Comparison of ENCODE assay signal across 27 cellular contexts in the genomic region with DNA sequence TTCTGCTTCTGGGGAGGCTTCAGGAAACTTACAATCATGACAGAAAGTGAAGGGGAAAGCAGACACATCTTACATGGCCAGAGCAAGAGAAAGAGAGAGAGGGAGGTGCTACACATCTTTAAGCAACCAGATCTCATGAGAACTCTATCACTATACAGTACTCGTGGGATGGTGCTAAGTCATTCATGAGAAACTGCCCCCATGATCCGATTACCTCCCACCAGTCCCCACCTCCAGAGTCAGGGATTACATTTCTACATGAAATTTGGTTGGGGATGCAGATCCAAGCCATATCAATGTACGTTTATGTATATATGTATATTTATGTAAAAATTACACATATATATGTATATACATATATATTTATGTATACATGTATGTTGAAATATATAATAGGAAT.
"Had no signal": no experiment of that assay in that cellular context is flagged by ENCODE, and none has a peak within 500 bp of the region (broad histone marks: within the 10 kb centered on the region; RNA-seq: fewer than 3 reads in every experiment).

No MANE protein-coding gene starts in this region.

- H3K27ac ChIP-seq: cardiac muscle cell, KMS-11, SK-N-MC had no signal

- FAIRE-seq: TTC549 had no signal

- H3K4me2 ChIP-seq: KMS-11 had no signal

- H3K4me3 ChIP-seq: cardiac muscle cell, SK-N-MC had no signal

- H3K27me3 ChIP-seq: cardiac muscle cell had no signal

- ATAC-seq: activated CD8-positive, alpha-beta T cell treated with anti-CD3 and anti-CD28 coated beads for 36 hours; activated T-cell treated with anti-CD3 and anti-CD28 coated beads, Interleukin-2, amount 50 U/mL, for 72 hours; activated T-helper 17 cell treated with anti-CD3 and anti-CD28 coated beads, Interleukin-2, amount 50 U/mL, for 72 hours had no signal

- H3K9ac ChIP-seq: KMS-11 had no signal

- DNase-seq: activated CD4-positive, alpha-beta T cell treated with anti-CD3 and anti-CD28 coated beads, Interleukin-2, amount 10 ng/mL, durations not matched to agents 24 days and 14 days; activated CD4-positive, alpha-beta T cell treated with anti-CD3 and anti-CD28 coated beads, Interleukin-2, amount 50 U/mL, for 4 hours; activated CD8-positive, alpha-beta T cell treated with anti-CD3 and anti-CD28 coated beads for 36 hours; activated effector memory CD4-positive, alpha-beta T cell treated with anti-CD3 and anti-CD28 coated beads, Interleukin-2, amount 50 U/mL, for 16 hours; activated naive CD4-positive, alpha-beta T cell; activated naive CD4-positive, alpha-beta T cell treated with anti-CD3 and anti-CD28 coated beads, Interleukin-2, amount 50 U/mL, for 16 hours; activated naive CD8-positive, alpha-beta T cell treated with anti-CD3 and anti-CD28 coated beads for 36 hours; activated T-cell treated with anti-CD3 and anti-CD28 coated beads, Interleukin-2, amount 50 U/mL, for 1 hour; activated T-cell treated with anti-CD3 and anti-CD28 coated beads, Interleukin-2, amount 50 U/mL, for 72 hours; aorta; NCI-H1092 treated with DMSO at 0.1 percent for 48 hours; NCI-H1417; NCI-H146; NCI-H187; NCI-H2029 treated with DMSO at 0.1 percent for 48 hours; NCI-H2107; NCI-H2171; NCI-H510A; NCI-H526; NCI-H748 treated with DMSO at 0.1 percent for 48 hours; Right ventricle myocardium superior; T1000 had no signal

- H3K36me3 ChIP-seq: cardiac muscle cell had no signal
